9 cellular contexts compared by ENCODE assay signal in genomic region chr3:186193534-186194450, GRCh38.
DNase-seq lines count a peak whose midpoint lies in the region; ATAC-seq and TF ChIP-seq lines count a peak whose summit lies in the region.
"Had no signal": no experiment of that assay in that cellular context is flagged by ENCODE, and none has a peak within 500 bp of the region (broad histone marks: within the 10 kb centered on the region; RNA-seq: fewer than 3 reads in every experiment).

No MANE protein-coding gene starts in this region.

- H3K79me2 ChIP-seq in ACC112 (ENCODE audit: control insufficient read depth, insufficient read depth, low read length, unreplicated experiment) (no peaks in the 10 kb centered on the region), neural cell (replicated peaks; ENCODE audit: insufficient read depth, low read length) (no peaks in the 10 kb centered on the region)

- H3K4me3 ChIP-seq in ACC112 (ENCODE audit: low read depth, low read length) (peak overlapping the region; percentile 68), neural cell (ENCODE audit: low read length) (peak overlapping the region; percentile 74)

- H3K9me3 ChIP-seq in neural cell (ENCODE audit: low read length) = no peaks in the 10 kb centered on the region

- no peak for TF ChIP-seq RAD21 in neural cell (conservative IDR thresholded peaks at IDR 0.05)

- no peaks in the 10 kb centered on the region for H3K9me2 ChIP-seq in neural cell (ENCODE audit: insufficient read depth, low read length)

- peak overlapping the region; percentile 39 for H3K4me2 ChIP-seq in neural cell (ENCODE audit: low read length)

- no peaks in the 10 kb centered on the region for H3K36me3 ChIP-seq in ACC112 (ENCODE audit: insufficient read depth, low read length)
- no peaks in the 10 kb centered on the region for H3K36me3 ChIP-seq in neural cell (ENCODE audit: insufficient read depth, low read length)

- DNase-seq in NCI-H2107 (lab: John Stamatoyannopoulos, UW) (peak; percentile 17), foreskin keratinocyte (no peak), NCI-H1436 treated with DMSO at 0.1 percent for 48 hours (lab: John Stamatoyannopoulos, UW) (no peak), NCI-H446 (lab: John Stamatoyannopoulos, UW) (no peak)
- DNase-seq: cortex of kidney had no signal

- no peaks in the 10 kb centered on the region for H3F3A ChIP-seq in neural cell (ENCODE audit: insufficient read depth, low read length, poor library complexity, severe bottlenecking)

- H3K9ac ChIP-seq in neural cell (ENCODE audit: low read length) = peak overlapping the region; percentile 59

- H2AFZ ChIP-seq in ACC112 (ENCODE audit: low read length, unreplicated experiment) = no peak overlapping the region
- H2AFZ ChIP-seq in neural cell (ENCODE audit: low read depth, low read length) = peak overlapping the region; percentile 36

- no peak for TF ChIP-seq EP300 in neural cell (conservative IDR thresholded peaks at IDR 0.05; ENCODE audit: poor library complexity, severe bottlenecking)

- TF ChIP-seq CTCF in foreskin keratinocyte (conservative IDR thresholded peaks at IDR 0.05) (no peak), neural cell (IDR thresholded peaks at IDR 0.05; ENCODE audit: poor library complexity, severe bottlenecking) (no peak)

- H3K27me3 ChIP-seq in ACC112 (ENCODE audit: insufficient read depth, low read length) (peaks cover 45% of the 10 kb centered on the region), foreskin keratinocyte (peaks cover 98% of the 10 kb centered on the region), neural cell (ENCODE audit: insufficient read depth, low read depth, low read length) (peaks cover 40% of the 10 kb centered on the region)

- H3K4me1 ChIP-seq in ACC112 (ENCODE audit: control insufficient read depth, insufficient read depth, low read length, unreplicated experiment) (peaks cover 6% of the 10 kb centered on the region), foreskin keratinocyte (no peaks in the 10 kb centered on the region)

- H3K27ac ChIP-seq in ACC112 (ENCODE audit: low read depth, low read length) = no peak overlapping the region
- no peak overlapping the region for H3K27ac ChIP-seq in foreskin keratinocyte
- no peak overlapping the region for H3K27ac ChIP-seq in neural cell (ENCODE audit: low read length)

- no peaks in the 10 kb centered on the region for H4K20me1 ChIP-seq in neural cell (ENCODE audit: insufficient read depth)

- ATAC-seq in foreskin keratinocyte (peak; percentile 45), HG02610 (IDR thresholded peaks at IDR 0.05; ENCODE audit: unreplicated experiment) (no peak), HG02623 (IDR thresholded peaks at IDR 0.05; ENCODE audit: unreplicated experiment) (no peak)

TF ChIP-seq in neural cell, 6 proteins besides CTCF, POLR2A, EP300 and RAD21:
- TF ChIP-seq SMC3 (conservative IDR thresholded peaks at IDR 0.05; ENCODE audit: poor library complexity) = peak; percentile 14
- no peak for TF ChIP-seq POLR2AphosphoS5 (IDR thresholded peaks at IDR 0.05)
- TF ChIP-seq EZH2 (IDR thresholded peaks at IDR 0.05; ENCODE audit: borderline replicate concordance, insufficient read depth, low read length, poor library complexity, severe bottlenecking) = peak; percentile 66
